ENCODE assay signal across 9 cellular contexts in the genomic region with DNA sequence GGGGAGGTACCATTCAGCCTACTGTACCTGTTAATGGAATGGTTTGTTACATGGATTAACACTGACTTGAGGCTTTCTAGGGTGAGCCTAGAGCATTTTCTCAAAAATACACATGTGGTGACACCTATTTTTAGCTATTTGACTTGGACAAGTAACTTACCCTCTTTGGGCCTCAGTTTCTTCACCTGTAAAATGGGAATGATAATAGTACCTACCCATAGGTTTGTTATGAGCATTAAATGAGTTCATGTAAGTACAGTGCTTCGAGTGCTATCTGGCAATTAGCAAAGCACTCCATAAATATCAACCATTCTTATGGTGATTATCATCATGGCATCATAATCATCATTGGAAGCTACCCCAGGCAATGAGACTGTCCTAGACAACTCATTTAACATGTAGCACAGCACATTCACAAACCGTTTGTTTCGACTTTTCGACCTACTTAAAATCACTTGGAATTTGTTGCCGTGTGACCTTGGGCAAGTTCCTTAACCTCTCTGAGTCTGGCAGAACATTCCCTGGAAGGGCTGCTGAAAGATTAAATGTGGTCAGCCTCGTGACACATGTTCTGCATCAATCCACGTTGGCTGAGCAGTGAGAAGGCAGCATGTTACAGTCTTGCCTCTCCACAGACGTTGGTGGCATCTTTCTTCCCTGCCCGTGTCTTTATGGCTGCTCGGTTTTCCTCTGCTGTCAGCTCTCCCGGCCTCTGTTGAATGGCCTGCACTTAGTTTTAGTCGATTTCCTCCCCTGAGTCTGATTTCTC.
DNase-seq lines count a peak whose midpoint lies in the region; ATAC-seq and TF ChIP-seq lines count a peak whose summit lies in the region.
"Had no signal": no experiment of that assay in that cellular context is flagged by ENCODE, and none has a peak within 500 bp of the region (broad histone marks: within the 10 kb centered on the region; RNA-seq: fewer than 3 reads in every experiment).

No MANE protein-coding gene starts in this region.

- H3K4me2 ChIP-seq in DND-41 (ENCODE audit: insufficient read depth, low read length): no peak overlapping the region

- peak overlapping the region; percentile 50 for H3K4me3 Mint-ChIP-seq in T-helper 17 cell

- no peak overlapping the region for H2AFZ ChIP-seq in DND-41 (ENCODE audit: low read depth, low read length)

- H3K79me2 ChIP-seq in DND-41 (ENCODE audit: insufficient read depth, low read length): peaks cover 99% of the 10 kb centered on the region

- H3K36me3 Mint-ChIP-seq in T-helper 17 cell (ENCODE audit: low read depth): no peaks in the 10 kb centered on the region

- no peaks in the 10 kb centered on the region for H3K27me3 Mint-ChIP-seq in T-helper 17 cell

- H3K27ac Mint-ChIP-seq in T-helper 17 cell: peak overlapping the region; percentile 92

- no peak overlapping the region for H3K4me3 ChIP-seq in DND-41 (ENCODE audit: low read depth in 1 of 2, low read length in 2 of 2)
- H3K4me3 ChIP-seq in right atrium auricular region: no peak overlapping the region
- H3K4me3 ChIP-seq in skin epidermis: no peak overlapping the region
- H3K4me3 ChIP-seq in effector memory CD4-positive, alpha-beta T cell (ENCODE audit: insufficient read depth, low read depth, low read length, poor library complexity, severe bottlenecking): no peak overlapping the region

- peaks cover 98% of the 10 kb centered on the region for H4K20me1 ChIP-seq in DND-41 (ENCODE audit: insufficient read depth, low read length)

- H3K9me3 ChIP-seq in DND-41 (ENCODE audit: insufficient read depth, low read length, severe bottlenecking) (no peaks in the 10 kb centered on the region), T-helper 17 cell (ENCODE audit: control insufficient read depth, low read length, poor library complexity, severe bottlenecking) (no peaks in the 10 kb centered on the region), right atrium auricular region (no peaks in the 10 kb centered on the region)
- no peaks in the 10 kb centered on the region for H3K9me3 ChIP-seq in effector memory CD4-positive, alpha-beta T cell (ENCODE audit: control insufficient read depth, low read length)

- DNase-seq in DND-41 (no peak), T-helper 17 cell (no peak), right atrium auricular region (ENCODE audit: low spot score) (no peak)
- no peak for DNase-seq in effector memory CD4-positive, alpha-beta T cell
- DNase-seq: NCI-H2029 had no signal

- no peak for TF ChIP-seq CTCF in DND-41 (IDR thresholded peaks at IDR 0.05; ENCODE audit: borderline replicate concordance, extremely low read depth, low read length, poor library complexity, severe bottlenecking)
- no peak for TF ChIP-seq CTCF in right atrium auricular region (IDR thresholded peaks at IDR 0.05)

- H3K27ac ChIP-seq in DND-41 (ENCODE audit: low read length) (peak overlapping the region; percentile 81), right atrium auricular region (peak overlapping the region; percentile 84 to 90), skin epidermis (peak overlapping the region in 17 of 21 experiments; percentile 38 to 84 (median 72))
- no peak overlapping the region for H3K27ac ChIP-seq in effector memory CD4-positive, alpha-beta T cell (ENCODE audit: insufficient read depth, low read length, poor library complexity, severe bottlenecking)

- peaks cover 57% of the 10 kb centered on the region for H3K4me1 Mint-ChIP-seq in T-helper 17 cell

- H3K9ac ChIP-seq in DND-41 (ENCODE audit: low read depth, low read length): no peak overlapping the region

- H3K4me1 ChIP-seq in DND-41 (ENCODE audit: insufficient read depth, low read length) (peaks cover 69% of the 10 kb centered on the region), right atrium auricular region (peaks cover 0 to 63% of the 10 kb centered on the region in 2 donors)
- peaks cover 29% of the 10 kb centered on the region for H3K4me1 ChIP-seq in effector memory CD4-positive, alpha-beta T cell (ENCODE audit: control insufficient read depth, insufficient read depth, low read length, poor library complexity, severe bottlenecking)

- ATAC-seq in DND-41 (ENCODE audit: insufficient read depth, low read depth): no peak
- ATAC-seq in T-helper 17 cell: no peak
- no peak for ATAC-seq in GM21825 (IDR thresholded peaks at IDR 0.05; ENCODE audit: unreplicated experiment)
- no peak for ATAC-seq in GM19328 (IDR thresholded peaks at IDR 0.05; ENCODE audit: unreplicated experiment)
- ATAC-seq: Panc1 had no signal

- H3K27me3 ChIP-seq in DND-41 (ENCODE audit: insufficient read depth, low read length, poor library complexity): no peaks in the 10 kb centered on the region
- no peaks in the 10 kb centered on the region for H3K27me3 ChIP-seq in right atrium auricular region
- no peaks in the 10 kb centered on the region for H3K27me3 ChIP-seq in effector memory CD4-positive, alpha-beta T cell (replicated peaks; ENCODE audit: control insufficient read depth, insufficient read depth, low read length, poor library complexity, severe bottlenecking)

- peaks cover 46% of the 10 kb centered on the region for H3K36me3 ChIP-seq in DND-41 (ENCODE audit: insufficient read depth, low read length)
- no peaks in the 10 kb centered on the region for H3K36me3 ChIP-seq in right atrium auricular region
- no peaks in the 10 kb centered on the region for H3K36me3 ChIP-seq in effector memory CD4-positive, alpha-beta T cell (ENCODE audit: control insufficient read depth, insufficient read depth, low read length)
